Comparison of ENCODE assay signal across 9 cellular contexts in genomic region chr2:176931588-176932563, GRCh38.
DNase-seq lines count a peak whose midpoint lies in the region; ATAC-seq, FAIRE-seq and TF ChIP-seq lines count a peak whose summit lies in the region.
"Had no signal": no experiment of that assay in that cellular context is flagged by ENCODE, and none has a peak within 500 bp of the region (broad histone marks: within the 10 kb centered on the region; RNA-seq: fewer than 3 reads in every experiment).

No MANE protein-coding gene starts in this region.

- no peak overlapping the region for H3K4me2 ChIP-seq in HepG2 (ENCODE audit: low read depth, low read length)

- H3K9me3 ChIP-seq in HepG2 (ENCODE audit: low read length) (no peaks in the 10 kb centered on the region), right lobe of liver (no peaks in the 10 kb centered on the region)
- H3K9me3 ChIP-seq: thoracic aorta had no signal

- TF ChIP-seq CTCF in HepG2 (CRISPR knock-in tag; IDR thresholded peaks at IDR 0.05) (no peak), right lobe of liver (IDR thresholded peaks at IDR 0.05) (no peak)

- DNase-seq in HepG2 (ENCODE audit: low spot score) (no peak), right lobe of liver (no peak), HEK293T (ENCODE audit: extremely low spot score) (peak; percentile 55), NCI-H146 (lab: John Stamatoyannopoulos, UW) (peak; percentile 57), dermis blood vessel endothelial cell (peak; percentile 37), urothelium cell line (ENCODE audit: low spot score) (peak; percentile 26), NCI-H1092 (lab: John Stamatoyannopoulos, UW) (no peak), NCI-H345 (lab: John Stamatoyannopoulos, UW) (no peak)

- no peaks in the 10 kb centered on the region for H3K36me3 ChIP-seq in HepG2 (replicated peaks in 1 of 2; ENCODE audit: control insufficient read depth in 1 of 2, insufficient read depth in 2 of 2, low read length in 2 of 2)
- H3K36me3 ChIP-seq in right lobe of liver = no peaks in the 10 kb centered on the region
- H3K36me3 ChIP-seq: thoracic aorta had no signal

- no peak for ATAC-seq in HepG2
- no peak for ATAC-seq in right lobe of liver

- BruUV-seq in HepG2 (replicated peaks; lab: Mats Ljungman, UMichigan) = no TSS peak

- H3K4me1 ChIP-seq in HepG2 (ENCODE audit: insufficient read depth, low read length) (no peaks in the 10 kb centered on the region), right lobe of liver (no peaks in the 10 kb centered on the region)

- POLR2A ChIA-PET in HepG2 (lab: Yijun Ruan, JAX) (no interaction called here), HEK293T (lab: Yijun Ruan, JAX) (no interaction called here)

- WGBS in HepG2 (ENCODE audit: low lambda C conversion rate) = 17% methylated on average over 8 of the region's 8 CpGs
- 45% methylated on average over 8 of the region's 8 CpGs for WGBS in right lobe of liver (ENCODE audit: insufficient coverage, low coverage, low lambda C conversion rate, missing lambda C conversion rate)

- in situ Hi-C loops in HepG2 (cut with HindIII; ENCODE audit: extremely low pct_ligation_motif_present, low pct_unique_long_range_greater_than_20kb) = no loop called here

- H3K27me3 ChIP-seq in HepG2 (ENCODE audit: control insufficient read depth in 1 of 2, insufficient read depth in 2 of 2, low read length in 2 of 2) (peaks cover 0 to 15% of the 10 kb centered on the region in 2 experiments; a peak in 2 of 5 replicates), right lobe of liver (no peaks in the 10 kb centered on the region)

- no peak overlapping the region for H2AFZ ChIP-seq in HepG2 (ENCODE audit: low read length)

- H3K4me3 ChIP-seq in HepG2 (replicated peaks in 1 of 3; ENCODE audit: insufficient read depth in 1 of 3, low read depth in 2 of 3, low read length in 3 of 3) (no peak overlapping the region), right lobe of liver (no peak overlapping the region)
- H3K4me3 ChIP-seq: thoracic aorta had no signal

- TF ChIP-seq EP300 in HepG2 (IDR thresholded peaks at IDR 0.05; ENCODE audit: low read depth in 2 of 2, low read length in 2 of 2) (no peak), HepG2 (CRISPR knock-in tag; IDR thresholded peaks at IDR 0.05; ENCODE audit: borderline replicate concordance) (no peak)

- TF ChIP-seq POLR2A in HepG2 (IDR thresholded peaks at IDR 0.05; ENCODE audit: insufficient read depth in 1 of 2, low read depth in 2 of 2, low read length in 2 of 2) (no peak), right lobe of liver (IDR thresholded peaks at IDR 0.05) (no peak)

- intact Hi-C loops in HepG2 (cut with micrococcal nuclease; ENCODE audit: unreplicated experiment) (no loop called here), right lobe of liver (cut with DNase I) (no loop called here)

- CTCF ChIA-PET in HepG2 (lab: Yijun Ruan, JAX; ENCODE audit: low intra/inter-chr PET ratio, low total read pairs) = no interaction called here
- CTCF ChIA-PET in HEK293T (lab: Yijun Ruan, JAX) = no interaction called here

- no peak for TF ChIP-seq RAD21 in HepG2 (CRISPR knock-in tag; IDR thresholded peaks at IDR 0.05)

- no peak overlapping the region for H3K9ac ChIP-seq in HepG2 (ENCODE audit: insufficient read depth, low read depth, low read length)

- H3K79me2 ChIP-seq in HepG2 (ENCODE audit: insufficient read depth, low read length) = no peaks in the 10 kb centered on the region

- FAIRE-seq in HepG2 (lab: Jason Lieb, UNC) = no peak
- no peak for FAIRE-seq in urothelium cell line (lab: Jason Lieb, UNC)

- H4K20me1 ChIP-seq in HepG2 (ENCODE audit: insufficient read depth, low read length) = no peaks in the 10 kb centered on the region

- no peak overlapping the region for H3K27ac ChIP-seq in HepG2 (ENCODE audit: extremely low read length, insufficient read depth, low read length)
- H3K27ac ChIP-seq in right lobe of liver = no peak overlapping the region
- H3K27ac ChIP-seq: thoracic aorta had no signal

TF ChIP-seq in HepG2, 621 proteins besides CTCF, POLR2A, EP300 and RAD21:
- no peak for TF ChIP-seq SKI (IDR thresholded peaks at IDR 0.05; ENCODE audit: partially characterized antibody)
- peak; percentile 47; the same call in 1 of the 2 replicates for TF ChIP-seq CREB1 (IDR thresholded peaks at IDR 0.05)
- TF ChIP-seq CREB1 (CRISPR knock-in tag; IDR thresholded peaks at IDR 0.05) = no peak

TF ChIP-seq in HEK293T, 16 proteins besides CTCF, POLR2A, EP300 and RAD21:
- TF ChIP-seq L3MBTL2 (conservative IDR thresholded peaks at IDR 0.05) = peak; percentile 51; the same call in 1 of the 2 replicates
- TF ChIP-seq BHLHE40 (IDR thresholded peaks at IDR 0.05; ENCODE audit: borderline replicate concordance) = peak; percentile 44
- TF ChIP-seq ARNT (IDR thresholded peaks at IDR 0.05) = peak; percentile 94
- no peak for TF ChIP-seq SUZ12 (IDR thresholded peaks at IDR 0.05)
- TF ChIP-seq ZNF384 (IDR thresholded peaks at IDR 0.05) = peak; percentile 96
- no peak for TF ChIP-seq NFRKB (IDR thresholded peaks at IDR 0.05)
- TF ChIP-seq FOXA1 (IDR thresholded peaks at IDR 0.05) = no peak
- no peak for TF ChIP-seq SP1 (IDR thresholded peaks at IDR 0.05)
- no peak for TF ChIP-seq FOXM1 (IDR thresholded peaks at IDR 0.05; ENCODE audit: borderline replicate concordance)
- no peak for TF ChIP-seq TARDBP (IDR thresholded peaks at IDR 0.05)
- 0 out of 2 replicates have a peak, but pooled peaks have one; percentile 32 for TF ChIP-seq LEF1 (IDR thresholded peaks at IDR 0.05; ENCODE audit: borderline replicate concordance)
- TF ChIP-seq CTBP1 (IDR thresholded peaks at IDR 0.05; ENCODE audit: borderline replicate concordance) = peak; percentile 95
- no peak for TF ChIP-seq FOXK2 (IDR thresholded peaks at IDR 0.05)
- TF ChIP-seq HDGF (IDR thresholded peaks at IDR 0.05; ENCODE audit: borderline replicate concordance) = no peak
- peak; percentile 91 for TF ChIP-seq PKNOX1 (IDR thresholded peaks at IDR 0.05)
- no peak for TF ChIP-seq ELF4 (IDR thresholded peaks at IDR 0.05)

Comparison
In these comparisons a context has a peak if more than half of its experiments do, and no peak if none do; other contexts are left out.
1. DNase-seq: peak in HEK293T (single experiment), NCI-H146 (single experiment), dermis blood vessel endothelial cell (single experiment) and urothelium cell line (single experiment); none in HepG2 (single experiment), right lobe of liver (0 of 3), NCI-H1092 (single experiment) and NCI-H345 (single experiment).